11 cellular contexts compared by ENCODE assay signal in the genomic region with DNA sequence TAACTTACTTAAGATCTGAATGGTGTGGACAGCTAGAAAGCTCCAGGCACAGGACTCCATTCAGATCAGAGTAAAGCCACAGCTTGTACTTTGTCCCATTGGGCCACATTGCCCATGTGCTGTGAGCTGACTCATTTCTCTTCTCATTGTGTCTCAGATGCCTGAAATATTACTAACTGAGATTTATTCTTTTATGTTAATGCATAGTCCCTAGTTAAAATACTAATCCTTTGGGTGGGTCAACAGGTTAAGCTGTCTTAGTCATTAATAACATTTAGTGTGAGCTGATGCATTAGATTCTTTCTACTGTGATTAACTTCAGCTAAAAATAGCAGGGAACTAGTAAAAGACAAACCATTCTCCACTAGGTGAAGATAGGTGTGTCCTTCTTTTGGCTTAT.
A peak's percentile ranks its signal among the peaks of the same experiment; 100 is the strongest.
DNase-seq lines count a peak whose midpoint lies in the region; ATAC-seq and TF ChIP-seq lines count a peak whose summit lies in the region.
"Had no signal": no experiment of that assay in that cellular context is flagged by ENCODE, and none has a peak within 500 bp of the region (broad histone marks: within the 10 kb centered on the region; RNA-seq: fewer than 3 reads in every experiment).

No MANE protein-coding gene starts in this region.

- TF ChIP-seq POLR2A in adrenal gland (IDR thresholded peaks at IDR 0.05), result no peak

- DNase-seq in A172 (ENCODE audit: low spot score), result peak; percentile 97
- DNase-seq in HK-2 (ENCODE audit: unreplicated experiment), result peak; percentile 37
- DNase-seq in epithelial cell of proximal tubule (ENCODE audit: low read depth), result peak; percentile 94
- DNase-seq in NCI-H2227 (lab: John Stamatoyannopoulos, UW; ENCODE audit: unreplicated experiment), result no peak
- no peak for DNase-seq in activated CD4-positive, CD25-positive, alpha-beta regulatory T cell (lab: John Stamatoyannopoulos, UW)
- DNase-seq in adrenal gland, result no peak
- no peak for DNase-seq in stimulated activated CD4-positive, alpha-beta T cell treated with anti-CD3 and anti-CD28 coated beads, Interleukin-15, amount 100 ng/mL, for 24 hours
- DNase-seq: aorta, NCI-H146, T-helper 9 cell had no signal

- H3K9me3 ChIP-seq in adrenal gland (replicated peaks in 1 of 3), result no peaks in the 10 kb centered on the region

- no peaks in the 10 kb centered on the region for H3K4me1 ChIP-seq in adrenal gland (replicated peaks in 1 of 2)

- H3K27me3 ChIP-seq in adrenal gland, result no peaks in the 10 kb centered on the region

- TF ChIP-seq CTCF in epithelial cell of proximal tubule (conservative IDR thresholded peaks at IDR 0.05; ENCODE audit: low read depth, low read length), result no peak
- no peak for TF ChIP-seq CTCF in adrenal gland (IDR thresholded peaks at IDR 0.05)

- peak; percentile 94 for ATAC-seq in GM19463 (IDR thresholded peaks at IDR 0.05; ENCODE audit: unreplicated experiment)

- intact Hi-C loops in adrenal gland (cut with DNase I), result no loop called here

- H3K4me3 ChIP-seq in epithelial cell of proximal tubule (ENCODE audit: low read depth, low read length) (no peak overlapping the region), adrenal gland (no peak overlapping the region)

- H3K36me3 ChIP-seq in adrenal gland (replicated peaks in 1 of 2), result no peaks in the 10 kb centered on the region

- H3K27ac ChIP-seq in adrenal gland, result no peak overlapping the region

Comparison
In these comparisons a context has a peak if more than half of its experiments do, and no peak if none do; other contexts are left out.
1. DNase-seq: peak in A172 (single experiment), HK-2 (single experiment) and epithelial cell of proximal tubule (single experiment); none in NCI-H2227 (single experiment), activated CD4-positive, CD25-positive, alpha-beta regulatory T cell (0 of 4), adrenal gland (0 of 7) and stimulated activated CD4-positive, alpha-beta T cell treated with anti-CD3 and anti-CD28 coated beads, Interleukin-15, amount 100 ng/mL, for 24 hours (single experiment).